19 cellular contexts compared by ENCODE assay signal in genomic region chr9:20511680-20512079, GRCh38.
DNase-seq lines count a peak whose midpoint lies in the region; TF ChIP-seq lines count a peak whose summit lies in the region.
"Had no signal": no experiment of that assay in that cellular context is flagged by ENCODE, and none has a peak within 500 bp of the region (broad histone marks: within the 10 kb centered on the region; RNA-seq: fewer than 3 reads in every experiment).

No MANE protein-coding gene starts in this region.

- H2BK15ac ChIP-seq in H9 (ENCODE audit: low read depth, low read length) = no peak overlapping the region

- no peak overlapping the region for H2BK12ac ChIP-seq in H9 (ENCODE audit: insufficient read length, low read depth, low read length)

- TF ChIP-seq CTCF in NB4 (IDR thresholded peaks at IDR 0.05; ENCODE audit: low read depth, low read length) (no peak), smooth muscle cell (IDR thresholded peaks at IDR 0.05; ENCODE audit: borderline replicate concordance, insufficient read depth, poor library complexity, severe bottlenecking) (no peak), H9 (conservative IDR thresholded peaks at IDR 0.05) (no peak), mesothelial cell of epicardium (IDR thresholded peaks at IDR 0.05; ENCODE audit: unreplicated experiment) (no peak)

- H3K79me2 ChIP-seq in smooth muscle cell (ENCODE audit: low read depth) (peaks cover 96% of the 10 kb centered on the region), H9 (ENCODE audit: insufficient read depth, low read length) (no peaks in the 10 kb centered on the region)

- no peak for TF ChIP-seq POLR2A in NB4 (IDR thresholded peaks at IDR 0.05; ENCODE audit: extremely low read depth, insufficient read length)

- no peak overlapping the region for H2BK120ac ChIP-seq in H9 (ENCODE audit: low read depth, low read length, poor library complexity, severe bottlenecking)

- no peak overlapping the region for H2BK5ac ChIP-seq in H9 (ENCODE audit: insufficient read length, low read length)

- 100% methylated on average over 1 of the region's 1 CpG for WGBS in smooth muscle cell (ENCODE audit: low lambda C conversion rate)
- WGBS in H9 (ENCODE audit: extremely low coverage, insufficient read length, low lambda C conversion rate) = no CpG with 5 or more reads among the region's 1 CpG

- peaks cover 2% of the 10 kb centered on the region for H3K36me3 Mint-ChIP-seq in activated naive CD8-positive, alpha-beta T cell
- H3K36me3 Mint-ChIP-seq in activated naive CD8-positive, alpha-beta T cell treated with anti-CD3 and anti-CD28 coated beads for 36 hours = peaks cover 28% of the 10 kb centered on the region
- H3K36me3 Mint-ChIP-seq in H9 (ENCODE audit: insufficient read depth in 1 of 3, low read depth in 3 of 3) (peaks cover 0 to 4% (median 0%) of the 10 kb centered on the region in 3 experiments; a peak in 2 of 7 replicates), mesothelial cell of epicardium (peaks cover 2% of the 10 kb centered on the region)

- no peak overlapping the region for H4K91ac ChIP-seq in H9 (ENCODE audit: insufficient read length, low read depth, low read length)

- no peaks in the 10 kb centered on the region for H3K27me3 ChIP-seq in adipocyte (replicated peaks; ENCODE audit: control insufficient read depth, insufficient read depth, low read length)
- H3K27me3 ChIP-seq in smooth muscle cell (ENCODE audit: low read depth) = no peaks in the 10 kb centered on the region
- no peaks in the 10 kb centered on the region for H3K27me3 ChIP-seq in H9 (ENCODE audit: insufficient read depth, low read length)
- H3K27me3 ChIP-seq: right atrium auricular region, vagina had no signal

- peak overlapping the region; percentile 33 for H3K27ac ChIP-seq in smooth muscle cell (ENCODE audit: low read depth)
- no peak overlapping the region for H3K27ac ChIP-seq in H9 (ENCODE audit: insufficient read length, low read depth, low read length)
- H3K27ac ChIP-seq: right atrium auricular region, vagina had no signal

- no peaks in the 10 kb centered on the region for H3K36me3 ChIP-seq in adipocyte (ENCODE audit: control insufficient read depth, insufficient read depth, low read length, severe bottlenecking)
- no peaks in the 10 kb centered on the region for H3K36me3 ChIP-seq in smooth muscle cell (ENCODE audit: low read depth)
- H3K36me3 ChIP-seq: right atrium auricular region, vagina had no signal

- H3K4me2 ChIP-seq in smooth muscle cell (no peak overlapping the region), H9 (ENCODE audit: insufficient read depth, insufficient read length, low read length) (no peak overlapping the region)

- H4K5ac ChIP-seq in H9 (ENCODE audit: insufficient read length, low read depth, low read length) = no peak overlapping the region

- H3K4me3 Mint-ChIP-seq in activated naive CD8-positive, alpha-beta T cell = no peak overlapping the region
- no peak overlapping the region for H3K4me3 Mint-ChIP-seq in activated naive CD8-positive, alpha-beta T cell treated with anti-CD3 and anti-CD28 coated beads for 36 hours
- H3K4me3 Mint-ChIP-seq in H9 = no peak overlapping the region
- H3K4me3 Mint-ChIP-seq in mesothelial cell of epicardium = no peak overlapping the region
- H3K4me3 Mint-ChIP-seq: endodermal cell had no signal

- no peaks in the 10 kb centered on the region for H3K9me3 Mint-ChIP-seq in activated naive CD8-positive, alpha-beta T cell (ENCODE audit: low read depth)
- H3K9me3 Mint-ChIP-seq in activated naive CD8-positive, alpha-beta T cell treated with anti-CD3 and anti-CD28 coated beads for 36 hours = peaks cover 4% of the 10 kb centered on the region
- no peaks in the 10 kb centered on the region for H3K9me3 Mint-ChIP-seq in H9
- H3K9me3 Mint-ChIP-seq in mesothelial cell of epicardium = peaks cover 4% of the 10 kb centered on the region
- H3K9me3 Mint-ChIP-seq: endodermal cell had no signal

- peaks cover 67% of the 10 kb centered on the region for H4K20me1 ChIP-seq in smooth muscle cell (ENCODE audit: low read depth)
- no peaks in the 10 kb centered on the region for H4K20me1 ChIP-seq in H9 (ENCODE audit: control insufficient read depth, insufficient read depth, insufficient read length)

- no peak overlapping the region for H4K8ac ChIP-seq in H9 (replicated peaks; ENCODE audit: insufficient read length, low read depth, low read length)

- H2AFZ ChIP-seq in smooth muscle cell (ENCODE audit: low read depth) (no peak overlapping the region), H9 (ENCODE audit: low read length) (no peak overlapping the region)

- H3K4ac ChIP-seq in H9 (ENCODE audit: low read depth, low read length) = no peak overlapping the region

- H2AK5ac ChIP-seq in H9 (ENCODE audit: insufficient read length, low read length) = no peak overlapping the region

- H3K4me3 ChIP-seq in NB4 (ENCODE audit: low read depth, low read length) (no peak overlapping the region), adipocyte (ENCODE audit: low read length) (peak overlapping the region; percentile 49), smooth muscle cell (no peak overlapping the region)
- H3K4me3 ChIP-seq: mucosa of descending colon, right atrium auricular region, vagina had no signal

- peaks cover 82% of the 10 kb centered on the region for H3K4me1 Mint-ChIP-seq in activated naive CD8-positive, alpha-beta T cell (ENCODE audit: low read depth)
- peaks cover 79% of the 10 kb centered on the region for H3K4me1 Mint-ChIP-seq in activated naive CD8-positive, alpha-beta T cell treated with anti-CD3 and anti-CD28 coated beads for 36 hours
- H3K4me1 Mint-ChIP-seq in H9 (peaks cover 3 to 9% of the 10 kb centered on the region in 2 experiments; a peak in 3 of 4 replicates), mesothelial cell of epicardium (peaks cover 30% of the 10 kb centered on the region)

- H3K9me3 ChIP-seq in adipocyte (ENCODE audit: control insufficient read depth, low read length) = no peaks in the 10 kb centered on the region
- no peaks in the 10 kb centered on the region for H3K9me3 ChIP-seq in smooth muscle cell (replicated peaks; ENCODE audit: low read depth)
- no peaks in the 10 kb centered on the region for H3K9me3 ChIP-seq in H9 (ENCODE audit: control insufficient read depth, low read depth, low read length)
- H3K9me3 ChIP-seq: mucosa of descending colon, right atrium auricular region, vagina had no signal

- H3K79me1 ChIP-seq in H9 (ENCODE audit: insufficient read depth, low read depth, low read length, poor library complexity, severe bottlenecking) = no peaks in the 10 kb centered on the region

- H3K27me3 Mint-ChIP-seq in activated naive CD8-positive, alpha-beta T cell = no peaks in the 10 kb centered on the region
- H3K27me3 Mint-ChIP-seq in activated naive CD8-positive, alpha-beta T cell treated with anti-CD3 and anti-CD28 coated beads for 36 hours = no peaks in the 10 kb centered on the region
- H3K27me3 Mint-ChIP-seq in H9 (ENCODE audit: low read depth) (no peaks in the 10 kb centered on the region), mesothelial cell of epicardium (ENCODE audit: low read depth) (no peaks in the 10 kb centered on the region)

- H3K9ac ChIP-seq in adipocyte (ENCODE audit: low read length) = no peak overlapping the region
- H3K9ac ChIP-seq in smooth muscle cell (ENCODE audit: low read depth) = no peak overlapping the region
- H3K9ac ChIP-seq in H9 (ENCODE audit: extremely low read depth, insufficient read length, low read length) = no peak overlapping the region

- H3T11ph ChIP-seq in H9 (ENCODE audit: low read length) = no peak overlapping the region

- no peaks in the 10 kb centered on the region for H3K23me2 ChIP-seq in H9 (ENCODE audit: insufficient read length, low read depth, low read length, poor library complexity, severe bottlenecking)

- no peaks in the 10 kb centered on the region for H3F3A ChIP-seq in smooth muscle cell (ENCODE audit: low read depth)

- DNase-seq in activated naive CD8-positive, alpha-beta T cell treated with anti-CD3 and anti-CD28 coated beads for 36 hours = no peak
- DNase-seq in NB4 (ENCODE audit: low read depth) = peak; percentile 26
- DNase-seq in adipocyte (ENCODE audit: low read depth) = no peak
- DNase-seq in smooth muscle cell (lab: John Stamatoyannopoulos, UW; ENCODE audit: unreplicated experiment) = no peak
- DNase-seq in stimulated activated CD4-positive, alpha-beta T cell treated with anti-CD3 and anti-CD28 coated beads, Interleukin-12 subunit alpha, Interleukin-12 subunit beta, amount 100 ng/mL, for 4 hours = no peak
- no peak for DNase-seq in H9
- DNase-seq in mesothelial cell of epicardium (ENCODE audit: low spot score in 2 of 2, unreplicated experiment in 2 of 2) = no peak
- DNase-seq: activated CD4-positive, alpha-beta T cell treated with anti-CD3 and anti-CD28 coated beads, Interleukin-2, amount 50 U/mL, for 48 hours; anterior cingulate cortex; endodermal cell; GDM1; hippocampal formation; mucosa of descending colon; MV-4-11; NCI-H2107; stimulated activated CD4-positive, alpha-beta T cell treated with anti-CD3 and anti-CD28 coated beads, Interleukin-2, amount 100 ng/mL, for 24 hours had no signal

- peaks cover 33% of the 10 kb centered on the region for H3K4me1 ChIP-seq in adipocyte (ENCODE audit: control insufficient read depth, insufficient read depth, low read length)
- H3K4me1 ChIP-seq in smooth muscle cell (ENCODE audit: low read depth) = no peaks in the 10 kb centered on the region
- no peaks in the 10 kb centered on the region for H3K4me1 ChIP-seq in H9 (ENCODE audit: insufficient read depth, low read length)

- H3K27ac Mint-ChIP-seq in activated naive CD8-positive, alpha-beta T cell = peak overlapping the region; percentile 34
- H3K27ac Mint-ChIP-seq in activated naive CD8-positive, alpha-beta T cell treated with anti-CD3 and anti-CD28 coated beads for 36 hours = no peak overlapping the region
- no peak overlapping the region for H3K27ac Mint-ChIP-seq in H9
- H3K27ac Mint-ChIP-seq in mesothelial cell of epicardium = no peak overlapping the region
- H3K27ac Mint-ChIP-seq: endodermal cell had no signal

- no peak overlapping the region for H3K56ac ChIP-seq in H9 (ENCODE audit: insufficient read length, low read depth, low read length)

- no peak overlapping the region for H2BK20ac ChIP-seq in H9 (ENCODE audit: low read depth, low read length, poor library complexity, severe bottlenecking)

- no peak overlapping the region for H3K23ac ChIP-seq in H9 (ENCODE audit: insufficient read length, low read depth, low read length)

- no peak overlapping the region for H3K18ac ChIP-seq in H9 (ENCODE audit: insufficient read length, low read depth, low read length)

- H3K14ac ChIP-seq in H9 (ENCODE audit: insufficient read depth, low read length) = no peak overlapping the region
